Comparison of ENCODE assay signal across 12 cellular contexts in the genomic region with DNA sequence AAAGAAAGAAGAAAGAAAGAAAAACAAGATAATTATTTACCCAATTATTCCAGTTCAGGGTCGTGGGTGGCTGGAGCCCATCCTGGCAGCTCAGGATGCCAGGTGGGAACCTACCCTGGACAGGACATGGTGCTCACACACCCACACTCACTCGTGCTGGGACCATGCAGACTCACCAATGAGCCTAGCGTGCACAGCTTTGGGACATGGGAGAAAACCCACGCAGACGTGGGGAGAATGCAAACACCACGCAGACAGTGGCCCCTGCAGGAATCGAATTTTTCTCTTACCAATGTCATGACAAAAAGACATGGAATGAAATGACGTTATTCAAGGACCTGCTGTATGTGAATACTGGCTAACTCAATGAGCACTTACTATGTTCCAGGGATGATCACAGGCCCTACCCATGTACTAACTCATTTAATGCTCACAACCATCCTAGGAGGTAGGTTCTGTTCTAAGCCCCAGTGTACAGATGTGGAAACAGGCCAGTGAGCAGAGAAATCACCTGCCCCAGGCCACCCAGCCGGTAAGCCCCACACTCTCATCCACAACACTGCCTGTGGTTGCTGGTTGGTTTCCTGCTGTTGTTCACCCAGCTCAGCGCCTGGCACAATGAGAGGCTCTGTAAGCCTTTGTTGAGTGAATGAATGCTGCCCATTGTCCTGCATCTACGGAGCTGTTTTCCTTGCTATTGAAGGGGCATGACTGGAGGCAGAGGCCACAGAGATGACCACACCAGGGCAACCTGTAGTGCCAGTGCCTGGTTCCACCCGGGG. TPM values are rescaled to one million over a fixed set of nuclear protein-coding genes. Genes with fewer than 3 reads are reported as not detected.
DNase-seq lines count a peak whose midpoint lies in the region; ATAC-seq and TF ChIP-seq lines count a peak whose summit lies in the region.
"Had no signal": no experiment of that assay in that cellular context is flagged by ENCODE, and none has a peak within 500 bp of the region (broad histone marks: within the 10 kb centered on the region; RNA-seq: fewer than 3 reads in every experiment).

No MANE protein-coding gene starts in this region.

- no peak overlapping the region for H2BK15ac ChIP-seq in IMR-90 (ENCODE audit: low read depth, low read length)

- WGBS in IMR-90 (ENCODE audit: extremely low coverage in 2 of 2, insufficient read length in 1 of 2), 2 experiments, result 100% methylated on average over 1 of the region's 12 CpGs; no CpG with 5 or more reads in 1 of the 2 experiments
- 91% methylated on average over 10 of the region's 12 CpGs for WGBS in SK-N-SH (ENCODE audit: low lambda C conversion rate)

- H4K20me1 ChIP-seq in IMR-90 (ENCODE audit: insufficient read depth, low read length), result no peaks in the 10 kb centered on the region
- no peaks in the 10 kb centered on the region for H4K20me1 ChIP-seq in SK-N-SH (ENCODE audit: insufficient read depth)

- H4K5ac ChIP-seq in IMR-90 (ENCODE audit: low read depth, low read length), result no peak overlapping the region

- no peak overlapping the region for H4K8ac ChIP-seq in IMR-90 (ENCODE audit: low read depth in 2 of 2, low read length in 2 of 2)

- no peak for TF ChIP-seq POLR2A in IMR-90 (IDR thresholded peaks at IDR 0.05; ENCODE audit: low read depth, low read length)
- TF ChIP-seq POLR2A in gastrocnemius medialis (IDR thresholded peaks at IDR 0.05), result no peak

- TF ChIP-seq EP300 in SK-N-SH (IDR thresholded peaks at IDR 0.05; ENCODE audit: borderline replicate concordance in 1 of 2, low read depth in 1 of 2, low read length in 1 of 2), result no peak

- intact Hi-C loops in IMR-90 (cut with micrococcal nuclease) (no loop called here), gastrocnemius medialis (cut with DNase I; ENCODE audit: low total_unique reads) (no loop called here)

- 0 out of 2 replicates have a peak overlapping the region, but pooled peaks have one; percentile 4 for H2AK5ac ChIP-seq in IMR-90 (ENCODE audit: low read depth, low read length)

- H3K9me2 ChIP-seq in SK-N-SH, result no peaks in the 10 kb centered on the region

- TF ChIP-seq RAD21 in IMR-90 (IDR thresholded peaks at IDR 0.05; ENCODE audit: low read length), result no peak
- no peak for TF ChIP-seq RAD21 in SK-N-SH (IDR thresholded peaks at IDR 0.05; ENCODE audit: low read length)

- H3K56ac ChIP-seq in IMR-90 (ENCODE audit: extremely low read depth, insufficient read depth, low read length), result no peak overlapping the region

- POLR2A ChIA-PET in IMR-90 (lab: Charles Lee; ENCODE audit: unreplicated experiment), result no interaction called here
- POLR2A ChIA-PET in SK-N-SH (lab: Yijun Ruan, JAX), result no interaction called here

- no peak overlapping the region; the same call in 1 of the 2 replicates for H4K91ac ChIP-seq in IMR-90 (ENCODE audit: insufficient read depth, low read depth, low read length)

- CTCF ChIA-PET in IMR-90 (lab: Yijun Ruan, JAX) (no interaction called here), SK-N-SH (lab: Yijun Ruan, JAX) (interaction anchor here (1.4 kb wide), 1 partner anchor 182 kb away, joined by 3 read pairs; no protein-coding TSS in a partner anchor)

- H3K9ac ChIP-seq in IMR-90 (ENCODE audit: low read depth, low read length) (no peak overlapping the region), SK-N-SH (no peak overlapping the region)

- peak overlapping the region; percentile 59; the same call in 1 of the 2 replicates for H3K4ac ChIP-seq in IMR-90 (ENCODE audit: low read depth, low read length)

- H3K27ac Mint-ChIP-seq in activated naive CD4-positive, alpha-beta T cell treated with anti-CD3 and anti-CD28 coated beads, Interleukin-2, amount 50 U/mL, for 72 hours, result peak overlapping the region in 1 of 2 donors; percentile 29

- H3K14ac ChIP-seq in IMR-90 (replicated peaks; ENCODE audit: low read depth, low read length), result no peak overlapping the region

- H3K27ac ChIP-seq in IMR-90 (ENCODE audit: insufficient read depth, low read length) (no peak overlapping the region), SK-N-SH (ENCODE audit: low read depth in 2 of 2, low read length in 1 of 2) (no peak overlapping the region), gastrocnemius medialis (no peak overlapping the region)
- H3K27ac ChIP-seq: left ventricle myocardium inferior, WERI-Rb-1 had no signal

- no peaks in the 10 kb centered on the region for H3K79me1 ChIP-seq in IMR-90 (ENCODE audit: low read depth in 1 of 2, low read length in 2 of 2)

- no peak overlapping the region for H3K23ac ChIP-seq in IMR-90 (ENCODE audit: low read depth, low read length)

- H2BK120ac ChIP-seq in IMR-90 (ENCODE audit: low read depth, low read length), result peak overlapping the region; percentile 29; the same call in 1 of the 2 replicates

- TF ChIP-seq CTCF in IMR-90 (conservative IDR thresholded peaks at IDR 0.05; ENCODE audit: low read depth, low read length), result no peak
- no peak for TF ChIP-seq CTCF in SK-N-SH (IDR thresholded peaks at IDR 0.05)
- TF ChIP-seq CTCF in gastrocnemius medialis (IDR thresholded peaks at IDR 0.05 in 4 of 5, conservative IDR thresholded peaks at IDR 0.05 in 1 of 5), result no peak

- H3K9me3 Mint-ChIP-seq in activated naive CD4-positive, alpha-beta T cell treated with anti-CD3 and anti-CD28 coated beads, Interleukin-2, amount 50 U/mL, for 72 hours, result no peaks in the 10 kb centered on the region

- H3K27me3 ChIP-seq in IMR-90 (ENCODE audit: control insufficient read depth, insufficient read depth, low read length) (no peaks in the 10 kb centered on the region), SK-N-SH (ENCODE audit: insufficient read depth) (no peaks in the 10 kb centered on the region), gastrocnemius medialis (no peaks in the 10 kb centered on the region)

- ATAC-seq in IMR-90 (ENCODE audit: low read depth) (no peak), gastrocnemius medialis (no peak)
- ATAC-seq in activated naive CD4-positive, alpha-beta T cell treated with anti-CD3 and anti-CD28 coated beads, Interleukin-2, amount 50 U/mL, for 72 hours, result peak; percentile 80

- no TSS peak for BruUV-seq in IMR-90 (replicated peaks; lab: Mats Ljungman, UMichigan)

- H3K4me3 ChIP-seq in IMR-90 (ENCODE audit: insufficient read depth, low read depth, low read length) (no peak overlapping the region), SK-N-SH (ENCODE audit: low read depth in 2 of 2, low read length in 1 of 2) (no peak overlapping the region), gastrocnemius medialis (no peak overlapping the region)
- H3K4me3 ChIP-seq: left ventricle myocardium inferior had no signal

- H3K9me1 ChIP-seq in IMR-90 (ENCODE audit: insufficient read depth, low read length), result no peaks in the 10 kb centered on the region

- H3K18ac ChIP-seq in IMR-90 (ENCODE audit: low read depth, low read length), result no peak overlapping the region

- H3K36me3 ChIP-seq in IMR-90 (ENCODE audit: control insufficient read depth, insufficient read depth, low read length) (no peaks in the 10 kb centered on the region), SK-N-SH (replicated peaks in 1 of 2; ENCODE audit: control insufficient read depth in 1 of 2, insufficient read depth in 2 of 2, low read length in 1 of 2) (no peaks in the 10 kb centered on the region), gastrocnemius medialis (no peaks in the 10 kb centered on the region)
- H3K36me3 ChIP-seq: left ventricle myocardium inferior, WERI-Rb-1 had no signal

- no peaks in the 10 kb centered on the region for H3K36me3 Mint-ChIP-seq in activated naive CD4-positive, alpha-beta T cell treated with anti-CD3 and anti-CD28 coated beads, Interleukin-2, amount 50 U/mL, for 72 hours

- dilution Hi-C loops in IMR-90 (cut with HindIII; ENCODE audit: low sequenced_read_pairs, unreplicated experiment), result no loop called here

- peaks cover 7% of the 10 kb centered on the region for H3F3A ChIP-seq in SK-N-SH (replicated peaks; ENCODE audit: insufficient read depth)

- no peaks in the 10 kb centered on the region for H3K79me2 ChIP-seq in SK-N-SH (ENCODE audit: insufficient read depth)

- peak overlapping the region; percentile 11 for H2AK9ac ChIP-seq in IMR-90 (replicated peaks; ENCODE audit: low read depth, low read length, poor library complexity)

- peak overlapping the region; percentile 56; the same call in 1 of the 2 replicates for H2BK20ac ChIP-seq in IMR-90 (ENCODE audit: low read depth, low read length)

- H2AFZ ChIP-seq in IMR-90 (replicated peaks; ENCODE audit: low read length, poor library complexity), result peak overlapping the region; percentile 57
- H2AFZ ChIP-seq in SK-N-SH (ENCODE audit: low read depth), result no peak overlapping the region

- no peak overlapping the region for H3K4me2 ChIP-seq in IMR-90 (ENCODE audit: low read depth, low read length)
- H3K4me2 ChIP-seq in SK-N-SH, result no peak overlapping the region

- in situ Hi-C loops in IMR-90 (cut with MboI; ENCODE audit: low sequenced_read_pairs), result no loop called here
- in situ Hi-C loops in gastrocnemius medialis (cut with MboI; ENCODE audit: low sequenced_read_pairs in 4 of 4), result no loop called here

- H3K4me1 ChIP-seq in IMR-90 (ENCODE audit: control insufficient read depth, insufficient read depth, low read length), result peaks cover 5% of the 10 kb centered on the region; the same call in 1 of the 2 replicates
- peaks cover 0 to 4% of the 10 kb centered on the region in 2 experiments; a peak in 1 of 4 replicates for H3K4me1 ChIP-seq in SK-N-SH (ENCODE audit: control insufficient read depth in 1 of 2, insufficient read depth in 2 of 2, low read depth in 1 of 2, low read length in 1 of 2)
- no peaks in the 10 kb centered on the region for H3K4me1 ChIP-seq in gastrocnemius medialis
- H3K4me1 ChIP-seq: left ventricle myocardium inferior had no signal

- no peak overlapping the region for H2BK5ac ChIP-seq in IMR-90 (ENCODE audit: low read depth, low read length, poor library complexity, severe bottlenecking)

- DNase-seq in C1 segment of cervical spinal cord (lab: John Stamatoyannopoulos, UW), result peak in 12 of 14 donors; percentile 18 to 81 (median 67)
- DNase-seq in IMR-90, result peak; percentile 24
- DNase-seq in activated naive CD4-positive, alpha-beta T cell treated with anti-CD3 and anti-CD28 coated beads, Interleukin-2, amount 50 U/mL, for 72 hours (ENCODE audit: low spot score in 2 of 2), result no peak
- DNase-seq in mesenteric fat pad (ENCODE audit: low spot score), result peak; percentile 60
- no peak for DNase-seq in SK-N-SH
- DNase-seq in gastrocnemius medialis, result no peak
- DNase-seq in NCI-H748 treated with DMSO at 0.1 percent for 48 hours (lab: John Stamatoyannopoulos, UW), result no peak
- DNase-seq in COLO668 (lab: John Stamatoyannopoulos, UW; ENCODE audit: unreplicated experiment), result no peak
- DNase-seq: left ventricle myocardium inferior, MV-4-11, WERI-Rb-1 had no signal

- H3K9me3 ChIP-seq in IMR-90 (ENCODE audit: control insufficient read depth, insufficient read depth, low read length) (no peaks in the 10 kb centered on the region), SK-N-SH (no peaks in the 10 kb centered on the region), gastrocnemius medialis (no peaks in the 10 kb centered on the region)
- H3K9me3 ChIP-seq: left ventricle myocardium inferior had no signal

RNA-seq across cellular contexts. Expression of gene PI16, which starts 6.8 kb away (rescaled TPM):
- total RNA-seq in IMR-90 (2012; rRNA removed) (under 0.01 TPM in 1 of 2 replicates, not detected in the other), mesenteric fat pad (22.5 TPM), gastrocnemius medialis (1 to 10 TPM in 3 of 4 donors, under 1 TPM in 1; 0.87 to 3.2 (median 2.5) TPM)
- polyA plus RNA-seq in IMR-90 (2012; rRNA removed) (0.20 and 0.21 TPM in 2 replicates), SK-N-SH (2012; rRNA removed) (0.02 TPM in 1 of 2 replicates, not detected in the other)
- polyA plus RNA-seq in IMR-90 (2012; cell fraction: cytosol; rRNA removed), result 0.13 and 0.53 TPM in 2 replicates
- polyA plus RNA-seq in IMR-90 (2012; cell fraction: nucleus; rRNA removed; ENCODE audit: low replicate concordance), result 0.28 and 0.29 TPM in 2 replicates
- total RNA-seq in activated naive CD4-positive, alpha-beta T cell treated with anti-CD3 and anti-CD28 coated beads, Interleukin-2, amount 50 U/mL, for 72 hours, result 1 to 10 TPM in 1 of 2 donors, under 1 TPM in 1; 0.30 to 1.7 TPM
- polyA plus RNA-seq in SK-N-SH (2012; cell fraction: cytosol; rRNA removed), result not detected in 2 replicates
- polyA plus RNA-seq in SK-N-SH (2012; cell fraction: nucleus; rRNA removed), result 0.15 and 0.17 TPM in 2 replicates
- total RNA-seq: renal cortical epithelial cell had no signal

RNA-seq across cellular contexts. Expression of gene MTCH1, which starts 38.2 kb away (rescaled TPM):
- total RNA-seq in IMR-90 (2012; rRNA removed) (249 and 263 TPM in 2 replicates), mesenteric fat pad (169 TPM), gastrocnemius medialis (100 to 1,000 TPM in 3 of 4 donors, 10 to 100 TPM in 1; 85.6 to 127 (median 116) TPM)
- polyA plus RNA-seq in IMR-90 (2012; rRNA removed) (210 and 215 TPM in 2 replicates), SK-N-SH (2012; rRNA removed) (137 and 151 TPM in 2 replicates)
- 227 and 248 TPM in 2 replicates for polyA plus RNA-seq in IMR-90 (2012; cell fraction: cytosol; rRNA removed)
- polyA plus RNA-seq in IMR-90 (2012; cell fraction: nucleus; rRNA removed; ENCODE audit: low replicate concordance), result 253 and 276 TPM in 2 replicates
- 100 to 1,000 TPM; 129 to 139 TPM for total RNA-seq in activated naive CD4-positive, alpha-beta T cell treated with anti-CD3 and anti-CD28 coated beads, Interleukin-2, amount 50 U/mL, for 72 hours
- polyA plus RNA-seq in SK-N-SH (2012; cell fraction: cytosol; rRNA removed), result 105 and 130 TPM in 2 replicates
- 211 and 216 TPM in 2 replicates for polyA plus RNA-seq in SK-N-SH (2012; cell fraction: nucleus; rRNA removed)

RNA-seq across cellular contexts. Expression of gene FGD2, which starts 57.7 kb away (rescaled TPM):
- not detected in 2 replicates for total RNA-seq in IMR-90 (2012; rRNA removed)
- polyA plus RNA-seq in IMR-90 (2012; rRNA removed), result 0.07 TPM in 1 of 2 replicates, not detected in the other
- polyA plus RNA-seq in IMR-90 (2012; cell fraction: cytosol; rRNA removed), result not detected in 2 replicates
- 0.08 and 0.11 TPM in 2 replicates for polyA plus RNA-seq in IMR-90 (2012; cell fraction: nucleus; rRNA removed; ENCODE audit: low replicate concordance)
- 1 to 10 TPM; 1.3 to 2.4 TPM for total RNA-seq in activated naive CD4-positive, alpha-beta T cell treated with anti-CD3 and anti-CD28 coated beads, Interleukin-2, amount 50 U/mL, for 72 hours
- 32.6 TPM for total RNA-seq in mesenteric fat pad
- polyA plus RNA-seq in SK-N-SH (2012; rRNA removed), result not detected in 2 replicates
- polyA plus RNA-seq in SK-N-SH (2012; cell fraction: cytosol; rRNA removed), result 0.01 TPM in 1 of 2 replicates, not detected in the other
- polyA plus RNA-seq in SK-N-SH (2012; cell fraction: nucleus; rRNA removed), result 0.13 and 0.16 TPM in 2 replicates
- total RNA-seq in gastrocnemius medialis, result 1 to 10 TPM in 3 of 4 donors, under 1 TPM in 1; 0.39 to 6.2 (median 5.0) TPM

Comparison
In these comparisons a context has a peak if more than half of its experiments do, and no peak if none do; other contexts are left out.
1. DNase-seq: peak in C1 segment of cervical spinal cord (12 of 14), IMR-90 (single experiment) and mesenteric fat pad (single experiment); none in activated naive CD4-positive, alpha-beta T cell treated with anti-CD3 and anti-CD28 coated beads, Interleukin-2, amount 50 U/mL, for 72 hours (0 of 2), SK-N-SH (single experiment), gastrocnemius medialis (0 of 2), NCI-H748 treated with DMSO at 0.1 percent for 48 hours (single experiment) and COLO668 (single experiment).
2. ATAC-seq: peak in activated naive CD4-positive, alpha-beta T cell treated with anti-CD3 and anti-CD28 coated beads, Interleukin-2, amount 50 U/mL, for 72 hours (2 of 2); none in IMR-90 (single experiment) and gastrocnemius medialis (0 of 2).